In genomic region chr3:32780071-32780734, GRCh38 we compare ENCODE assay signal across 11 cellular contexts. TPM values are rescaled to one million over a fixed set of nuclear protein-coding genes. Genes with fewer than 3 reads are reported as not detected.
A peak's percentile ranks its signal among the peaks of the same experiment; 100 is the strongest.
DNase-seq lines count a peak whose midpoint lies in the region; ATAC-seq and TF ChIP-seq lines count a peak whose summit lies in the region.
"Had no signal": no experiment of that assay in that cellular context is flagged by ENCODE, and none has a peak within 500 bp of the region (broad histone marks: within the 10 kb centered on the region; RNA-seq: fewer than 3 reads in every experiment).

No MANE protein-coding gene starts in this region.

- H3K9me3 ChIP-seq in BLaER1 = no peaks in the 10 kb centered on the region

- no peak for ATAC-seq in natural killer cell treated with Interleukin-12 subunit alpha and Interleukin-12 subunit beta and Interleukin-15 and Interleukin-18, amount 100 ng/mL, for 72 hours

- no peaks in the 10 kb centered on the region for H4K20me1 ChIP-seq in BLaER1

- no peaks in the 10 kb centered on the region for H3K27me3 Mint-ChIP-seq in IgD-negative memory B cell
- peaks cover 5% of the 10 kb centered on the region in 2 donors for H3K27me3 Mint-ChIP-seq in natural killer cell treated with Interleukin-12 subunit alpha and Interleukin-12 subunit beta and Interleukin-15 and Interleukin-18, amount 100 ng/mL, for 72 hours

- peak overlapping the region; percentile 49; the same call in 1 of the 2 replicates for H3K9ac ChIP-seq in BLaER1

- H3K27me3 ChIP-seq in BLaER1 = no peaks in the 10 kb centered on the region

- peak overlapping the region; percentile 68 for H3K4me3 ChIP-seq in BLaER1
- H3K4me3 ChIP-seq in coronary artery = peak overlapping the region; percentile 74

- H3K4me1 ChIP-seq in BLaER1 = peaks cover 9% of the 10 kb centered on the region

- peak overlapping the region; percentile 93 for H3K4me2 ChIP-seq in BLaER1

- H3K27ac ChIP-seq in BLaER1 = no peak overlapping the region
- no peak overlapping the region for H3K27ac ChIP-seq in coronary artery

- H3K36me3 ChIP-seq in BLaER1 = peaks cover 23% of the 10 kb centered on the region

- H3K9me3 Mint-ChIP-seq in IgD-negative memory B cell = no peaks in the 10 kb centered on the region
- H3K9me3 Mint-ChIP-seq in natural killer cell treated with Interleukin-12 subunit alpha and Interleukin-12 subunit beta and Interleukin-15 and Interleukin-18, amount 100 ng/mL, for 72 hours = no peaks in the 10 kb centered on the region

- no peaks in the 10 kb centered on the region for H3K36me3 Mint-ChIP-seq in IgD-negative memory B cell
- H3K36me3 Mint-ChIP-seq in natural killer cell treated with Interleukin-12 subunit alpha and Interleukin-12 subunit beta and Interleukin-15 and Interleukin-18, amount 100 ng/mL, for 72 hours = peaks cover 5% of the 10 kb centered on the region

- peak overlapping the region in 3 of 4 donors; percentile 87 to 97 (median 90) for H3K4me3 Mint-ChIP-seq in IgD-negative memory B cell
- H3K4me3 Mint-ChIP-seq in natural killer cell treated with Interleukin-12 subunit alpha and Interleukin-12 subunit beta and Interleukin-15 and Interleukin-18, amount 100 ng/mL, for 72 hours = peak overlapping the region; percentile 94

- no peak overlapping the region for H3K27ac Mint-ChIP-seq in IgD-negative memory B cell
- no peak overlapping the region for H3K27ac Mint-ChIP-seq in natural killer cell treated with Interleukin-12 subunit alpha and Interleukin-12 subunit beta and Interleukin-15 and Interleukin-18, amount 100 ng/mL, for 72 hours

- no peak for TF ChIP-seq CTCF in coronary artery (IDR thresholded peaks at IDR 0.05)

- peaks cover 1 to 5% (median 2%) of the 10 kb centered on the region in 3 donors for H3K4me1 Mint-ChIP-seq in IgD-negative memory B cell
- peaks cover 4 to 12% of the 10 kb centered on the region in 2 donors for H3K4me1 Mint-ChIP-seq in natural killer cell treated with Interleukin-12 subunit alpha and Interleukin-12 subunit beta and Interleukin-15 and Interleukin-18, amount 100 ng/mL, for 72 hours (ENCODE audit: low read depth in 2 of 2)

- DNase-seq in coronary artery (ENCODE audit: low spot score) (no peak), NCI-H187 treated with DMSO at 0.1 percent for 48 hours (lab: John Stamatoyannopoulos, UW) (no peak), SW 1271 (lab: John Stamatoyannopoulos, UW) (no peak), middle frontal gyrus (ENCODE audit: extremely low spot score, low spot score) (no peak), GM19238 (ENCODE audit: insufficient read length, low spot score) (no peak)
- DNase-seq in natural killer cell treated with Interleukin-12 subunit alpha and Interleukin-12 subunit beta and Interleukin-15 and Interleukin-18, amount 100 ng/mL, for 72 hours (ENCODE audit: low spot score) = no peak
- DNase-seq: NCI-H1694, T-helper 1 cell had no signal

RNA-seq across cellular contexts. Expression of gene TRIM71, which starts 37.6 kb away (rescaled TPM):
- polyA plus RNA-seq in IgD-negative memory B cell = not detected
- not detected for total RNA-seq in natural killer cell treated with Interleukin-12 subunit alpha and Interleukin-12 subunit beta and Interleukin-15 and Interleukin-18, amount 100 ng/mL, for 72 hours
- total RNA-seq: Daoy had no signal
